ENCODE assay signal across 26 cellular contexts in genomic region chr3:123384256-123384655, GRCh38.
DNase-seq lines count a peak whose midpoint lies in the region; ATAC-seq and TF ChIP-seq lines count a peak whose summit lies in the region.
"Had no signal": no experiment of that assay in that cellular context is flagged by ENCODE, and none has a peak within 500 bp of the region (broad histone marks: within the 10 kb centered on the region; RNA-seq: fewer than 3 reads in every experiment).

No MANE protein-coding gene starts in this region.

- H3K79me2 ChIP-seq in PC-9 (ENCODE audit: low read depth), result peaks cover 29% of the 10 kb centered on the region
- H3K79me2 ChIP-seq in SK-N-SH (ENCODE audit: insufficient read depth), result no peaks in the 10 kb centered on the region

- peaks cover 41% of the 10 kb centered on the region for H3K4me1 ChIP-seq in PC-9 (replicated peaks; ENCODE audit: insufficient read depth)
- H3K4me1 ChIP-seq in esophagus (ENCODE audit: control insufficient read depth in 2 of 2, insufficient read depth in 2 of 2, low read length in 1 of 2), result peaks cover 6 to 8% of the 10 kb centered on the region in 2 donors
- H3K4me1 ChIP-seq in muscle layer of colon (ENCODE audit: insufficient read depth, low read length), result peaks cover 96% of the 10 kb centered on the region
- H3K4me1 ChIP-seq in subcutaneous abdominal adipose tissue (ENCODE audit: control insufficient read depth in 5 of 5, insufficient read depth in 5 of 5, low read length in 5 of 5), result peaks cover 0 to 68% (median 43%) of the 10 kb centered on the region in 5 donors
- H3K4me1 ChIP-seq in SK-N-SH (ENCODE audit: control insufficient read depth in 1 of 2, insufficient read depth in 2 of 2, low read depth in 1 of 2, low read length in 1 of 2), result peaks cover 0 to 8% of the 10 kb centered on the region in 2 experiments; a peak in 1 of 4 replicates
- H3K4me1 ChIP-seq: colonic mucosa, HAP-1 had no signal

- WGBS in esophagus, 2 donors, result 84 to 86% methylated on average over 8 of the region's 8 CpGs
- WGBS in SK-N-SH (ENCODE audit: low lambda C conversion rate), result 91% methylated on average over 8 of the region's 8 CpGs

- POLR2A ChIA-PET in PC-9 (lab: Charles Lee; ENCODE audit: unreplicated experiment) (no interaction called here), SK-N-SH (lab: Yijun Ruan, JAX) (no interaction called here)

- DNase-seq in PC-9, result peak; percentile 7 to 83
- no peak for DNase-seq in SK-N-SH
- DNase-seq in nucleus accumbens (lab: John Stamatoyannopoulos, UW), result no peak
- no peak for DNase-seq in CD1c-positive myeloid dendritic cell (ENCODE audit: extremely low spot score)
- DNase-seq: ACHN; activated gamma-delta T cell treated with Interleukin-2 at 50 U/mL for 16 hours; brain microvascular endothelial cell; colonic mucosa; Kasumi-1; kidney glomerular epithelial cell; mesenchymal stem cell; NCI-H187 treated with DMSO at 0.1 percent for 48 hours; NCI-H526 treated with DMSO at 0.1 percent for 48 hours; pancreas; RPMI8226; stimulated activated CD4-positive, alpha-beta T cell treated with anti-CD3 and anti-CD28 coated beads, Interleukin-15, amount 100 ng/mL, for 24 hours; T-helper 2 cell had no signal

- H4K20me1 ChIP-seq in PC-9 (ENCODE audit: insufficient read depth) (no peaks in the 10 kb centered on the region), SK-N-SH (ENCODE audit: insufficient read depth) (no peaks in the 10 kb centered on the region)

- TF ChIP-seq RAD21 in SK-N-SH (IDR thresholded peaks at IDR 0.05; ENCODE audit: low read length), result no peak

- no peak overlapping the region for H3K27ac Mint-ChIP-seq in activated T-helper 17 cell treated with anti-CD3 and anti-CD28 coated beads, Interleukin-2, amount 50 U/mL, for 72 hours
- H3K27ac Mint-ChIP-seq: naive thymus-derived CD8-positive, alpha-beta T cell; stimulated activated naive CD8-positive, alpha-beta T cell treated with anti-CD3 and anti-CD28 coated beads, Interleukin-15, Interleukin-2, amounts not matched to agents 100 ng/mL and 50 ng/mL, for 24 hours had no signal

- intact Hi-C loops in PC-9 (cut with micrococcal nuclease; ENCODE audit: unreplicated experiment), result no loop called here

- no peak for TF ChIP-seq CTCF in PC-9 (conservative IDR thresholded peaks at IDR 0.05)
- no peak for TF ChIP-seq CTCF in SK-N-SH (IDR thresholded peaks at IDR 0.05)

- H3K4me2 ChIP-seq in PC-9 (peak overlapping the region; percentile 84), SK-N-SH (no peak overlapping the region)

- H2AFZ ChIP-seq in PC-9, result peak overlapping the region; percentile 40; the same call in 1 of the 2 replicates
- H2AFZ ChIP-seq in SK-N-SH (ENCODE audit: low read depth), result no peak overlapping the region

- H3K27me3 ChIP-seq in PC-9 (ENCODE audit: insufficient read depth, low read depth) (no peaks in the 10 kb centered on the region), esophagus (ENCODE audit: control insufficient read depth in 1 of 2, insufficient read depth in 2 of 2, low read length in 2 of 2) (no peaks in the 10 kb centered on the region), muscle layer of colon (ENCODE audit: control insufficient read depth in 1 of 2, insufficient read depth in 2 of 2, low read length in 2 of 2) (no peaks in the 10 kb centered on the region), subcutaneous abdominal adipose tissue (ENCODE audit: control insufficient read depth in 5 of 5, insufficient read depth in 4 of 5, low read length in 5 of 5) (no peaks in the 10 kb centered on the region), SK-N-SH (ENCODE audit: insufficient read depth) (peaks cover 4% of the 10 kb centered on the region; the same call in 1 of the 2 replicates)
- H3K27me3 ChIP-seq: colonic mucosa, pancreas had no signal

- CTCF ChIA-PET in PC-9 (lab: Charles Lee), result no interaction called here
- CTCF ChIA-PET in SK-N-SH (lab: Yijun Ruan, JAX), result interaction anchor here (0.9 kb wide), 1 partner anchor 90 kb away, joined by 3 read pairs; no protein-coding TSS in a partner anchor

- no peaks in the 10 kb centered on the region for H3K9me3 ChIP-seq in PC-9 (ENCODE audit: insufficient read depth, low read depth)
- H3K9me3 ChIP-seq in esophagus (ENCODE audit: control insufficient read depth in 2 of 2, insufficient read depth in 1 of 2, low read depth in 1 of 2, low read length in 1 of 2), result no peaks in the 10 kb centered on the region
- no peaks in the 10 kb centered on the region for H3K9me3 ChIP-seq in muscle layer of colon (ENCODE audit: low read length)
- H3K9me3 ChIP-seq in subcutaneous abdominal adipose tissue (ENCODE audit: control insufficient read depth in 5 of 5, low read length in 5 of 5), result no peaks in the 10 kb centered on the region
- H3K9me3 ChIP-seq in SK-N-SH, result no peaks in the 10 kb centered on the region
- H3K9me3 ChIP-seq: colonic mucosa, HAP-1, pancreas had no signal

- no TSS peak for BruUV-seq in PC-9 (replicated peaks; lab: Mats Ljungman, UMichigan)

- H3F3A ChIP-seq in PC-9 (ENCODE audit: insufficient read depth, low read depth) (peaks cover 20% of the 10 kb centered on the region; the same call in 1 of the 2 replicates), SK-N-SH (replicated peaks; ENCODE audit: insufficient read depth) (no peaks in the 10 kb centered on the region)

- TF ChIP-seq EP300 in SK-N-SH (IDR thresholded peaks at IDR 0.05; ENCODE audit: borderline replicate concordance in 1 of 2, low read depth in 1 of 2, low read length in 1 of 2), result no peak

- no peak for ATAC-seq in activated T-helper 17 cell treated with anti-CD3 and anti-CD28 coated beads, Interleukin-2, amount 50 U/mL, for 72 hours (replicated peaks)
- ATAC-seq: GM12878; naive thymus-derived CD8-positive, alpha-beta T cell; SK-N-SH treated with all-trans-retinoic acid at 6 μM for 48 hours had no signal

- H3K9ac ChIP-seq in muscle layer of colon (ENCODE audit: low read length) (peak overlapping the region; percentile 55), subcutaneous abdominal adipose tissue (ENCODE audit: low read length in 5 of 5) (no peak overlapping the region), SK-N-SH (no peak overlapping the region)

- no peak overlapping the region for H3K4me3 Mint-ChIP-seq in activated T-helper 17 cell treated with anti-CD3 and anti-CD28 coated beads, Interleukin-2, amount 50 U/mL, for 72 hours
- H3K4me3 Mint-ChIP-seq: naive thymus-derived CD8-positive, alpha-beta T cell; stimulated activated naive CD8-positive, alpha-beta T cell treated with anti-CD3 and anti-CD28 coated beads, Interleukin-15, Interleukin-2, amounts not matched to agents 100 ng/mL and 50 ng/mL, for 24 hours had no signal

- no peaks in the 10 kb centered on the region for H3K36me3 Mint-ChIP-seq in activated T-helper 17 cell treated with anti-CD3 and anti-CD28 coated beads, Interleukin-2, amount 50 U/mL, for 72 hours (ENCODE audit: low read depth)
- H3K36me3 Mint-ChIP-seq: naive thymus-derived CD8-positive, alpha-beta T cell had no signal

- H3K9me2 ChIP-seq in PC-9 (ENCODE audit: insufficient read depth) (no peaks in the 10 kb centered on the region), SK-N-SH (no peaks in the 10 kb centered on the region)

- H3K36me3 ChIP-seq in PC-9 (ENCODE audit: low read depth), result no peaks in the 10 kb centered on the region
- H3K36me3 ChIP-seq in esophagus (ENCODE audit: control insufficient read depth in 2 of 2, insufficient read depth in 2 of 2, low read length in 1 of 2), result no peaks in the 10 kb centered on the region
- no peaks in the 10 kb centered on the region for H3K36me3 ChIP-seq in muscle layer of colon (ENCODE audit: insufficient read depth, low read length)
- H3K36me3 ChIP-seq in subcutaneous abdominal adipose tissue (ENCODE audit: control insufficient read depth in 5 of 5, insufficient read depth in 5 of 5, low read length in 5 of 5), result no peaks in the 10 kb centered on the region
- no peaks in the 10 kb centered on the region for H3K36me3 ChIP-seq in SK-N-SH (replicated peaks in 1 of 2; ENCODE audit: control insufficient read depth in 1 of 2, insufficient read depth in 2 of 2, low read length in 1 of 2)
- H3K36me3 ChIP-seq: brain microvascular endothelial cell, colonic mucosa, HAP-1, pancreas had no signal

- H3K27ac ChIP-seq in PC-9, result peak overlapping the region; percentile 89
- H3K27ac ChIP-seq in esophagus (ENCODE audit: low read depth in 2 of 2, low read length in 1 of 2), result peak overlapping the region; percentile 65 to 74
- peak overlapping the region; percentile 90 for H3K27ac ChIP-seq in muscle layer of colon (ENCODE audit: low read depth, low read length)
- peak overlapping the region; percentile 13 for H3K27ac ChIP-seq in subcutaneous abdominal adipose tissue (ENCODE audit: low read depth, low read length)
- H3K27ac ChIP-seq in SK-N-SH (ENCODE audit: low read depth in 2 of 2, low read length in 1 of 2), result no peak overlapping the region
- H3K27ac ChIP-seq: brain microvascular endothelial cell, colonic mucosa, pancreas had no signal

- H3K27me3 Mint-ChIP-seq in activated T-helper 17 cell treated with anti-CD3 and anti-CD28 coated beads, Interleukin-2, amount 50 U/mL, for 72 hours, result peaks cover 29% of the 10 kb centered on the region

- H3K4me3 ChIP-seq in PC-9 (peak overlapping the region; percentile 58), esophagus (ENCODE audit: low read depth in 1 of 2, low read length in 2 of 2) (no peak overlapping the region), muscle layer of colon (ENCODE audit: low read depth in 1 of 2, low read length in 2 of 2) (no peak overlapping the region), subcutaneous abdominal adipose tissue (ENCODE audit: low read depth in 1 of 5, low read length in 5 of 5) (no peak overlapping the region), SK-N-SH (ENCODE audit: low read depth in 2 of 2, low read length in 1 of 2) (no peak overlapping the region)
- H3K4me3 ChIP-seq: colonic mucosa, GM12878, HAP-1, pancreas had no signal

- no peaks in the 10 kb centered on the region for H3K4me1 Mint-ChIP-seq in activated T-helper 17 cell treated with anti-CD3 and anti-CD28 coated beads, Interleukin-2, amount 50 U/mL, for 72 hours

- no peaks in the 10 kb centered on the region for H3K9me3 Mint-ChIP-seq in activated T-helper 17 cell treated with anti-CD3 and anti-CD28 coated beads, Interleukin-2, amount 50 U/mL, for 72 hours
- H3K9me3 Mint-ChIP-seq: naive thymus-derived CD8-positive, alpha-beta T cell; stimulated activated naive CD8-positive, alpha-beta T cell treated with anti-CD3 and anti-CD28 coated beads, Interleukin-15, Interleukin-2, amounts not matched to agents 100 ng/mL and 50 ng/mL, for 24 hours had no signal

TF ChIP-seq in SK-N-SH, 30 proteins besides CTCF, POLR2A, EP300 and RAD21 (continues in another document):
- no peak for TF ChIP-seq JUND (IDR thresholded peaks at IDR 0.05)
- no peak for TF ChIP-seq YY1 (IDR thresholded peaks at IDR 0.05; ENCODE audit: low read depth)
- TF ChIP-seq FOXM1 (IDR thresholded peaks at IDR 0.05; ENCODE audit: low read depth), result no peak
- no peak for TF ChIP-seq EZH2phosphoT487 (IDR thresholded peaks at IDR 0.05; ENCODE audit: borderline replicate concordance, low read depth)
- TF ChIP-seq USF1 (IDR thresholded peaks at IDR 0.05; ENCODE audit: borderline replicate concordance, low read depth), result no peak

Comparison
In these comparisons a context has a peak if more than half of its experiments do, and no peak if none do; other contexts are left out.
1. DNase-seq: peak in PC-9 (2 of 2); none in SK-N-SH (single experiment), nucleus accumbens (0 of 56) and CD1c-positive myeloid dendritic cell (single experiment).
2. H3K27ac ChIP-seq: peak in PC-9 (single experiment), esophagus (2 of 2), muscle layer of colon (single experiment) and subcutaneous abdominal adipose tissue (single experiment); none in SK-N-SH (0 of 2).